Comparison of ENCODE assay signal across 1 cellular context in the genomic region with DNA sequence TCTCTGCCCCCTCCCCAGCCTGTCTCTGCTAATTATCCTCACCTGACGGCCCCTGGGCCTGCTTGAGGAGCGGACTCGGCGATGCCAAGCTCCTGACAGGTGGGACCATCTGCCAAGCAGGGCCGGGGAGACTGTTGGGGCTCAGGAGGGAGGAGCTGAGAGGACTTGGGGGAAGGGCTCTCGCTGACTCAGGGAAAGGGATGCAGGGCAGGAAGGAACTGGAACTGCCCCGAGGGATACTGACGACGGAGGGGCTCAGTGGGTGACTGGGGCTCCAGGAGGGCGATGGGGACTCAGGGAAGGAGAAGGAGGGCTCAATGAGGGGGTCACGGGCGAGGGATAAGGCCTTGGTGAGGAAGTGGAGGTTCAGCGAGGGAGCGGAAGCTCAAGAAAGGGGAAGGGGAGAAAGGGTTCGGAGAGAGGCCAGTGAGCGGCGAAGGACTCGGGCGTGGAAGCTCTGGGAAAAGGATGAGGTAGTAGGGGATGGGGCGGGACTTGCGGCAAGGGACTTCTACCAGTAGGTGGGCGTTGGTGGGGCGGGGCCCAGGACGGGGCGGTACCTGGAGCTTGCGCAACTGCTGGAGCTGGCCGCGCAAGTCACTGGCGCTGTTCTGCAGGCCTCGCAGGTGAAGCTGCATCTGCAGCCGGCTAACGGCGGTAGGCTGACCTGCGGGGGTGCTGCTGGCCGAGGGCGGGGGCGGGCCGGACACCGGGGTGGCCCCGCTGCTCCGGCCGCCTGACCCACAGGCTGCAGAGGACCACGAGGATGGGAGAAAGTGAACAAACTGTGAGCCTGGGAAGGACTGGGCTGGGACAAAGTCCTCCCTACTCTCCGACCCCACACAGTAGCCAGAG.
TF ChIP-seq lines count a peak whose summit lies in the region.

No MANE protein-coding gene starts in this region.

TF ChIP-seq in K562, 482 proteins besides CTCF, POLR2A, EP300 and RAD21 (continued from another document and continues in another):
- TF ChIP-seq, protein P1, sequence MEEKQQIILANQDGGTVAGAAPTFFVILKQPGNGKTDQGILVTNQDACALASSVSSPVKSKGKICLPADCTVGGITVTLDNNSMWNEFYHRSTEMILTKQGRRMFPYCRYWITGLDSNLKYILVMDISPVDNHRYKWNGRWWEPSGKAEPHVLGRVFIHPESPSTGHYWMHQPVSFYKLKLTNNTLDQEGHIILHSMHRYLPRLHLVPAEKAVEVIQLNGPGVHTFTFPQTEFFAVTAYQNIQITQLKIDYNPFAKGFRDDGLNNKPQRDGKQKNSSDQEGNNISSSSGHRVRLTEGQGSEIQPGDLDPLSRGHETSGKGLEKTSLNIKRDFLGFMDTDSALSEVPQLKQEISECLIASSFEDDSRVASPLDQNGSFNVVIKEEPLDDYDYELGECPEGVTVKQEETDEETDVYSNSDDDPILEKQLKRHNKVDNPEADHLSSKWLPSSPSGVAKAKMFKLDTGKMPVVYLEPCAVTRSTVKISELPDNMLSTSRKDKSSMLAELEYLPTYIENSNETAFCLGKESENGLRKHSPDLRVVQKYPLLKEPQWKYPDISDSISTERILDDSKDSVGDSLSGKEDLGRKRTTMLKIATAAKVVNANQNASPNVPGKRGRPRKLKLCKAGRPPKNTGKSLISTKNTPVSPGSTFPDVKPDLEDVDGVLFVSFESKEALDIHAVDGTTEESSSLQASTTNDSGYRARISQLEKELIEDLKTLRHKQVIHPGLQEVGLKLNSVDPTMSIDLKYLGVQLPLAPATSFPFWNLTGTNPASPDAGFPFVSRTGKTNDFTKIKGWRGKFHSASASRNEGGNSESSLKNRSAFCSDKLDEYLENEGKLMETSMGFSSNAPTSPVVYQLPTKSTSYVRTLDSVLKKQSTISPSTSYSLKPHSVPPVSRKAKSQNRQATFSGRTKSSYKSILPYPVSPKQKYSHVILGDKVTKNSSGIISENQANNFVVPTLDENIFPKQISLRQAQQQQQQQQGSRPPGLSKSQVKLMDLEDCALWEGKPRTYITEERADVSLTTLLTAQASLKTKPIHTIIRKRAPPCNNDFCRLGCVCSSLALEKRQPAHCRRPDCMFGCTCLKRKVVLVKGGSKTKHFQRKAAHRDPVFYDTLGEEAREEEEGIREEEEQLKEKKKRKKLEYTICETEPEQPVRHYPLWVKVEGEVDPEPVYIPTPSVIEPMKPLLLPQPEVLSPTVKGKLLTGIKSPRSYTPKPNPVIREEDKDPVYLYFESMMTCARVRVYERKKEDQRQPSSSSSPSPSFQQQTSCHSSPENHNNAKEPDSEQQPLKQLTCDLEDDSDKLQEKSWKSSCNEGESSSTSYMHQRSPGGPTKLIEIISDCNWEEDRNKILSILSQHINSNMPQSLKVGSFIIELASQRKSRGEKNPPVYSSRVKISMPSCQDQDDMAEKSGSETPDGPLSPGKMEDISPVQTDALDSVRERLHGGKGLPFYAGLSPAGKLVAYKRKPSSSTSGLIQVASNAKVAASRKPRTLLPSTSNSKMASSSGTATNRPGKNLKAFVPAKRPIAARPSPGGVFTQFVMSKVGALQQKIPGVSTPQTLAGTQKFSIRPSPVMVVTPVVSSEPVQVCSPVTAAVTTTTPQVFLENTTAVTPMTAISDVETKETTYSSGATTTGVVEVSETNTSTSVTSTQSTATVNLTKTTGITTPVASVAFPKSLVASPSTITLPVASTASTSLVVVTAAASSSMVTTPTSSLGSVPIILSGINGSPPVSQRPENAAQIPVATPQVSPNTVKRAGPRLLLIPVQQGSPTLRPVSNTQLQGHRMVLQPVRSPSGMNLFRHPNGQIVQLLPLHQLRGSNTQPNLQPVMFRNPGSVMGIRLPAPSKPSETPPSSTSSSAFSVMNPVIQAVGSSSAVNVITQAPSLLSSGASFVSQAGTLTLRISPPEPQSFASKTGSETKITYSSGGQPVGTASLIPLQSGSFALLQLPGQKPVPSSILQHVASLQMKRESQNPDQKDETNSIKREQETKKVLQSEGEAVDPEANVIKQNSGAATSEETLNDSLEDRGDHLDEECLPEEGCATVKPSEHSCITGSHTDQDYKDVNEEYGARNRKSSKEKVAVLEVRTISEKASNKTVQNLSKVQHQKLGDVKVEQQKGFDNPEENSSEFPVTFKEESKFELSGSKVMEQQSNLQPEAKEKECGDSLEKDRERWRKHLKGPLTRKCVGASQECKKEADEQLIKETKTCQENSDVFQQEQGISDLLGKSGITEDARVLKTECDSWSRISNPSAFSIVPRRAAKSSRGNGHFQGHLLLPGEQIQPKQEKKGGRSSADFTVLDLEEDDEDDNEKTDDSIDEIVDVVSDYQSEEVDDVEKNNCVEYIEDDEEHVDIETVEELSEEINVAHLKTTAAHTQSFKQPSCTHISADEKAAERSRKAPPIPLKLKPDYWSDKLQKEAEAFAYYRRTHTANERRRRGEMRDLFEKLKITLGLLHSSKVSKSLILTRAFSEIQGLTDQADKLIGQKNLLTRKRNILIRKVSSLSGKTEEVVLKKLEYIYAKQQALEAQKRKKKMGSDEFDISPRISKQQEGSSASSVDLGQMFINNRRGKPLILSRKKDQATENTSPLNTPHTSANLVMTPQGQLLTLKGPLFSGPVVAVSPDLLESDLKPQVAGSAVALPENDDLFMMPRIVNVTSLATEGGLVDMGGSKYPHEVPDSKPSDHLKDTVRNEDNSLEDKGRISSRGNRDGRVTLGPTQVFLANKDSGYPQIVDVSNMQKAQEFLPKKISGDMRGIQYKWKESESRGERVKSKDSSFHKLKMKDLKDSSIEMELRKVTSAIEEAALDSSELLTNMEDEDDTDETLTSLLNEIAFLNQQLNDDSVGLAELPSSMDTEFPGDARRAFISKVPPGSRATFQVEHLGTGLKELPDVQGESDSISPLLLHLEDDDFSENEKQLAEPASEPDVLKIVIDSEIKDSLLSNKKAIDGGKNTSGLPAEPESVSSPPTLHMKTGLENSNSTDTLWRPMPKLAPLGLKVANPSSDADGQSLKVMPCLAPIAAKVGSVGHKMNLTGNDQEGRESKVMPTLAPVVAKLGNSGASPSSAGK (IDR thresholded peaks at IDR 0.05): no peak; the same call in 1 of the 2 replicates
- TF ChIP-seq CTBP1 (IDR thresholded peaks at IDR 0.05; ENCODE audit: borderline replicate concordance) (peak; percentile 54; the same call in 1 of the 2 replicates), CEBPG (CRISPR knock-in tag; IDR thresholded peaks at IDR 0.05) (peak; percentile 97), CEBPG (tag; conservative IDR thresholded peaks at IDR 0.05 in 1 of 2, IDR thresholded peaks at IDR 0.05 in 1 of 2) (peak; percentile 91 to 96), TAF1 (IDR thresholded peaks at IDR 0.05; ENCODE audit: control insufficient read depth, extremely low read depth, insufficient read depth, low read length, severe bottlenecking) (no peak), ZNF311 (CRISPR knock-in tag; IDR thresholded peaks at IDR 0.05) (no peak), SAP30 (IDR thresholded peaks at IDR 0.05; ENCODE audit: borderline replicate concordance, insufficient read depth, low read depth, low read length, poor library complexity, severe bottlenecking) (no peak), ZNF41 (CRISPR knock-in tag; conservative IDR thresholded peaks at IDR 0.05) (no peak), MAZ (CRISPR knock-in tag; conservative IDR thresholded peaks at IDR 0.05 in 1 of 2, IDR thresholded peaks at IDR 0.05 in 1 of 2) (no peak), HOXB6 (CRISPR knock-in tag; IDR thresholded peaks at IDR 0.05; ENCODE audit: borderline replicate concordance) (no peak), CHD4 (IDR thresholded peaks at IDR 0.05; ENCODE audit: insufficient read depth, insufficient replicate concordance, low read depth, low read length, poor library complexity, severe bottlenecking) (no peak), L3MBTL2 (IDR thresholded peaks at IDR 0.05) (peak; percentile 49; the same call in 1 of the 2 replicates), ZNF274 (IDR thresholded peaks at IDR 0.05; ENCODE audit: borderline replicate concordance, low read depth, low read length) (0 out of 2 replicates have a peak, but pooled peaks have one; percentile 8)
- TF ChIP-seq, protein P2, sequence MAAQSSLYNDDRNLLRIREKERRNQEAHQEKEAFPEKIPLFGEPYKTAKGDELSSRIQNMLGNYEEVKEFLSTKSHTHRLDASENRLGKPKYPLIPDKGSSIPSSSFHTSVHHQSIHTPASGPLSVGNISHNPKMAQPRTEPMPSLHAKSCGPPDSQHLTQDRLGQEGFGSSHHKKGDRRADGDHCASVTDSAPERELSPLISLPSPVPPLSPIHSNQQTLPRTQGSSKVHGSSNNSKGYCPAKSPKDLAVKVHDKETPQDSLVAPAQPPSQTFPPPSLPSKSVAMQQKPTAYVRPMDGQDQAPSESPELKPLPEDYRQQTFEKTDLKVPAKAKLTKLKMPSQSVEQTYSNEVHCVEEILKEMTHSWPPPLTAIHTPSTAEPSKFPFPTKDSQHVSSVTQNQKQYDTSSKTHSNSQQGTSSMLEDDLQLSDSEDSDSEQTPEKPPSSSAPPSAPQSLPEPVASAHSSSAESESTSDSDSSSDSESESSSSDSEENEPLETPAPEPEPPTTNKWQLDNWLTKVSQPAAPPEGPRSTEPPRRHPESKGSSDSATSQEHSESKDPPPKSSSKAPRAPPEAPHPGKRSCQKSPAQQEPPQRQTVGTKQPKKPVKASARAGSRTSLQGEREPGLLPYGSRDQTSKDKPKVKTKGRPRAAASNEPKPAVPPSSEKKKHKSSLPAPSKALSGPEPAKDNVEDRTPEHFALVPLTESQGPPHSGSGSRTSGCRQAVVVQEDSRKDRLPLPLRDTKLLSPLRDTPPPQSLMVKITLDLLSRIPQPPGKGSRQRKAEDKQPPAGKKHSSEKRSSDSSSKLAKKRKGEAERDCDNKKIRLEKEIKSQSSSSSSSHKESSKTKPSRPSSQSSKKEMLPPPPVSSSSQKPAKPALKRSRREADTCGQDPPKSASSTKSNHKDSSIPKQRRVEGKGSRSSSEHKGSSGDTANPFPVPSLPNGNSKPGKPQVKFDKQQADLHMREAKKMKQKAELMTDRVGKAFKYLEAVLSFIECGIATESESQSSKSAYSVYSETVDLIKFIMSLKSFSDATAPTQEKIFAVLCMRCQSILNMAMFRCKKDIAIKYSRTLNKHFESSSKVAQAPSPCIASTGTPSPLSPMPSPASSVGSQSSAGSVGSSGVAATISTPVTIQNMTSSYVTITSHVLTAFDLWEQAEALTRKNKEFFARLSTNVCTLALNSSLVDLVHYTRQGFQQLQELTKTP (IDR thresholded peaks at IDR 0.05; ENCODE audit: low read depth in 1 of 2, partially characterized antibody in 2 of 2): no peak
- TF ChIP-seq, protein P3, sequence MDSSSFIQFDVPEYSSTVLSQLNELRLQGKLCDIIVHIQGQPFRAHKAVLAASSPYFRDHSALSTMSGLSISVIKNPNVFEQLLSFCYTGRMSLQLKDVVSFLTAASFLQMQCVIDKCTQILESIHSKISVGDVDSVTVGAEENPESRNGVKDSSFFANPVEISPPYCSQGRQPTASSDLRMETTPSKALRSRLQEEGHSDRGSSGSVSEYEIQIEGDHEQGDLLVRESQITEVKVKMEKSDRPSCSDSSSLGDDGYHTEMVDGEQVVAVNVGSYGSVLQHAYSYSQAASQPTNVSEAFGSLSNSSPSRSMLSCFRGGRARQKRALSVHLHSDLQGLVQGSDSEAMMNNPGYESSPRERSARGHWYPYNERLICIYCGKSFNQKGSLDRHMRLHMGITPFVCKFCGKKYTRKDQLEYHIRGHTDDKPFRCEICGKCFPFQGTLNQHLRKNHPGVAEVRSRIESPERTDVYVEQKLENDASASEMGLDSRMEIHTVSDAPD (CRISPR knock-in tag; IDR thresholded peaks at IDR 0.05): no peak
